Comparison of ENCODE assay signal across 19 cellular contexts in the genomic region with DNA sequence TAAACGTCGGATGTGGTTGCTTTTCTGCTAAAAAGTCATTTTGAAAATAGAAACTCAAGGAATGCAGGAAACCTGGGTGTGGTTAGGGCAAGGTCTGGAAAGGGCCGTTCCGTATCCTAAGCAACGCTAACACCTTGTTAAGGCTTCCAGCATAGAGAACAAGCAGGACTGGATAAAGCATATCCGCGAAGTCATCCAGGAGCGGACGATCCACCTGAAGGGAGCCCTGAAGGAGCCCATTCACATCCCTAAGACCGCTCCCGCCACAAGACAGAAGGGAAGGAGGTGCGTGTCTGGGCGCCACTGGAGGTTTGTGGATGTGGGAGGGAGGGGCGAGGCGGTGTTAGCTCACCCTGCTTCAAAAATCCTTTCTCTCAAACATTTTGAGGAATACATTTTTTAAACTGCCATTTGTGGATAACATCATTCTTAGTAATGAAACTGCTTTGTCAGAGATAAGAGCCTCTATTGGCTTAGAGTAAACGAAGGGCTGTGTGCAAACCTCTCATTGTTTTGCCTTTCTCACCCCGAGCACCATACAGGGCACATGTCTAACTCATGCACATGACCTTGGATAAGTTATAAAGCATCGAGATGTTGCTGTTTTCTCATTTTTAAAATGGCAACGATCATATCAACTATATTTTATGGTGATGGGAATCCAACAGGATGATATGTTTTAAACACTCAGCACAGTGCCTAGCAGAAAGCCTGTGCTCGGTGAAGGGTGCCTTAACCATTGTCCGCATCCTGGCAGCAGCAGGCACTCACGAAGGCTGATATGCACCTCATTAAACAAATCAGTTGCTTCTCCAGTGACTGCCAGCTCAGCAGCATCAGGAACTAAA.
DNase-seq lines count a peak whose midpoint lies in the region; ATAC-seq, FAIRE-seq and TF ChIP-seq lines count a peak whose summit lies in the region.
"Had no signal": no experiment of that assay in that cellular context is flagged by ENCODE, and none has a peak within 500 bp of the region (broad histone marks: within the 10 kb centered on the region; RNA-seq: fewer than 3 reads in every experiment).

No MANE protein-coding gene starts in this region.

- CTCF ChIA-PET in RWPE1 (lab: Yijun Ruan, JAX), result no interaction called here
- CTCF ChIA-PET in activated CD4-positive, alpha-beta memory T cell treated with anti-CD3 and anti-CD28 coated beads for 36 hours (lab: Charles Lee), result no interaction called here

- peak; percentile 48 for DNase-seq in ELR (ENCODE audit: low read depth)
- DNase-seq in RWPE1 (ENCODE audit: low spot score), result no peak
- no peak for DNase-seq in endothelial cell (ENCODE audit: low spot score)
- DNase-seq in pancreas, result no peak
- no peak for DNase-seq in activated CD4-positive, alpha-beta memory T cell treated with anti-CD3 and anti-CD28 coated beads for 36 hours
- no peak for DNase-seq in NCI-H2171 (lab: John Stamatoyannopoulos, UW)
- DNase-seq in kidney tubule cell (ENCODE audit: low spot score), result no peak
- DNase-seq: activated CD4-positive, alpha-beta T cell treated with anti-CD3 and anti-CD28 coated beads, Interleukin-2, amount 10 ng/mL, durations not matched to agents 7 days and 5 days; activated T-cell treated with anti-CD3 and anti-CD28 coated beads, Interleukin-2, amount 50 U/mL, for 48 hours; AML-193; DMS 273 treated with DMSO at 0.1 percent for 48 hours; foreskin melanocyte; NCI-H1436 treated with DMSO at 0.1 percent for 48 hours; nucleus accumbens; stomach; T-helper 17 cell had no signal

- H3K9me3 Mint-ChIP-seq in endothelial cell (ENCODE audit: unreplicated experiment), result no peaks in the 10 kb centered on the region
- peaks cover 3% of the 10 kb centered on the region for H3K9me3 Mint-ChIP-seq in activated CD4-positive, alpha-beta memory T cell treated with anti-CD3 and anti-CD28 coated beads for 36 hours
- H3K9me3 Mint-ChIP-seq: dendritic cell treated with granulocyte-macrophage colony-stimulating factor and Interleukin-4, amounts not matched to agents 40 ng/mL and 50 ng/mL, for 4 days; mesothelial cell of epicardium had no signal

- H3K36me3 Mint-ChIP-seq in endothelial cell (ENCODE audit: low read depth, unreplicated experiment), result peaks cover 59% of the 10 kb centered on the region
- no peaks in the 10 kb centered on the region for H3K36me3 Mint-ChIP-seq in activated CD4-positive, alpha-beta memory T cell treated with anti-CD3 and anti-CD28 coated beads for 36 hours

- 84 to 85% methylated on average over 22 of the region's 22 CpGs for WGBS in pancreas, 2 donors

- ATAC-seq in pancreas (peak in 3 of 4 donors; percentile 36 to 77 (median 73)), GM18907 (IDR thresholded peaks at IDR 0.05; ENCODE audit: unreplicated experiment) (no peak)
- ATAC-seq: T-helper 17 cell had no signal

- FAIRE-seq in pancreas (lab: Jason Lieb, UNC), result no peak

- H3K4me3 ChIP-seq in pancreas, result no peak overlapping the region
- H3K4me3 ChIP-seq: stomach had no signal

- H3K27ac Mint-ChIP-seq in endothelial cell (ENCODE audit: unreplicated experiment), result peak overlapping the region; percentile 72
- H3K27ac Mint-ChIP-seq in activated CD4-positive, alpha-beta memory T cell treated with anti-CD3 and anti-CD28 coated beads for 36 hours, result no peak overlapping the region
- H3K27ac Mint-ChIP-seq: activated CD4-positive, alpha-beta T cell treated with anti-CD3 and anti-CD28 coated beads, Interleukin-2, amount 10 ng/mL, durations not matched to agents 7 days and 5 days; dendritic cell treated with granulocyte-macrophage colony-stimulating factor and Interleukin-4, amounts not matched to agents 40 ng/mL and 50 ng/mL, for 4 days; T-helper 17 cell had no signal

- intact Hi-C loops in pancreas (cut with DNase I), result no loop called here
- intact Hi-C loops in activated CD4-positive, alpha-beta memory T cell treated with anti-CD3 and anti-CD28 coated beads for 36 hours (cut with micrococcal nuclease), result no loop called here

- no peaks in the 10 kb centered on the region for H3K9me3 ChIP-seq in pancreas
- H3K9me3 ChIP-seq: stomach had no signal

- POLR2A ChIA-PET in RWPE1 (lab: Yijun Ruan, JAX; ENCODE audit: low non-redundant PET), result no interaction called here
- POLR2A ChIA-PET in activated CD4-positive, alpha-beta memory T cell treated with anti-CD3 and anti-CD28 coated beads for 36 hours (lab: Charles Lee), result no interaction called here

- H3K27ac ChIP-seq in RWPE1 (peak overlapping the region; percentile 53), pancreas (no peak overlapping the region)

- peaks cover 0 to 10% (median 0%) of the 10 kb centered on the region in 3 donors for H3K36me3 ChIP-seq in pancreas

- H3K4me1 Mint-ChIP-seq in endothelial cell (ENCODE audit: unreplicated experiment), result no peaks in the 10 kb centered on the region
- peaks cover 7% of the 10 kb centered on the region for H3K4me1 Mint-ChIP-seq in activated CD4-positive, alpha-beta memory T cell treated with anti-CD3 and anti-CD28 coated beads for 36 hours (ENCODE audit: low read depth)

- no peaks in the 10 kb centered on the region for H3K4me1 ChIP-seq in pancreas

- peak overlapping the region; percentile 83 for H3K4me3 Mint-ChIP-seq in endothelial cell (ENCODE audit: unreplicated experiment)
- H3K4me3 Mint-ChIP-seq in activated CD4-positive, alpha-beta memory T cell treated with anti-CD3 and anti-CD28 coated beads for 36 hours, result no peak overlapping the region
- H3K4me3 Mint-ChIP-seq: activated CD4-positive, alpha-beta T cell treated with anti-CD3 and anti-CD28 coated beads, Interleukin-2, amount 10 ng/mL, durations not matched to agents 7 days and 5 days; dendritic cell treated with granulocyte-macrophage colony-stimulating factor and Interleukin-4, amounts not matched to agents 40 ng/mL and 50 ng/mL, for 4 days; mesothelial cell of epicardium; T-helper 17 cell had no signal

- H3K27me3 Mint-ChIP-seq in endothelial cell (ENCODE audit: unreplicated experiment), result peaks cover 19% of the 10 kb centered on the region
- H3K27me3 Mint-ChIP-seq in activated CD4-positive, alpha-beta memory T cell treated with anti-CD3 and anti-CD28 coated beads for 36 hours, result peaks cover 2% of the 10 kb centered on the region
- H3K27me3 Mint-ChIP-seq: activated CD4-positive, alpha-beta T cell treated with anti-CD3 and anti-CD28 coated beads, Interleukin-2, amount 10 ng/mL, durations not matched to agents 7 days and 5 days; dendritic cell treated with granulocyte-macrophage colony-stimulating factor and Interleukin-4, amounts not matched to agents 40 ng/mL and 50 ng/mL, for 4 days had no signal

- TF ChIP-seq CTCF in RWPE1 (conservative IDR thresholded peaks at IDR 0.05; ENCODE audit: low read depth) (no peak), endothelial cell (IDR thresholded peaks at IDR 0.05; ENCODE audit: unreplicated experiment) (no peak), pancreas (IDR thresholded peaks at IDR 0.05) (no peak)

- no peaks in the 10 kb centered on the region for H3K27me3 ChIP-seq in pancreas
- H3K27me3 ChIP-seq: stomach had no signal
